ENCODE assay signal across 8 cellular contexts in the genomic region with DNA sequence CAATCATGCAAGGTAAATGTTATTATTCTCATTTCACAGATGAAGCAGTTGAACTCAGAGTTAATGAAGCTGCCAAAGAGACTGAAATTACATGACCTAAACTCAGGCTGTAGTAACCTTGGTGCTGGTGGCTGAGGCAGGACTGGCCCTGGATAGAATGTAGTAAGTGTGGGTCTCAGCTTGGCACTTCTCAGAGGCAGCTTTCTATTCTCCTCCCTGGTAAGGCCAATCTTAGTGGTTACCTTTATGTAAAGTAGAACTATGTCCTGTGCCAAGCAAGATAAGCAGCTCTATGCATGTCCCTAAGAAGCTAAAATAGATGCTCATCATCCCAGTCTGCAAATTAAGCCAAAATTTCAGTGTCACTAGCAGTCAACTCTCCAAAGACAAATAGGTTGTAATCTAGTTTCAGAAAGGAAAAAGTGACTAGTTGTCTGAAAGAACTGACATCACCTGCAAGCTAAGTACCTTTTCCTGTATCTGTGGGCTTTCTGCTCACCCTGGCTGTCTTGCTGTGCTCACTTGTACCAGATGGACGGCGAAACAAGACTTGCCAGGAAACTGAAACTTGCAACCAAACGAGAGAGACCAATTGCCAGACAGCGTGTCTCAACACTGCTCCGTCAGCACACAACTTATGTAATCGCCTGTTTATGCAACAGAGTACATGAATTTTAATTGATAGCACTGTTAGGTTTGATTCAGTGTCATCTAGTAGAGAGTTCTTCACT. TPM values are rescaled to one million over a fixed set of nuclear protein-coding genes. Genes with fewer than 3 reads are reported as not detected.
A peak's percentile ranks its signal among the peaks of the same experiment; 100 is the strongest.
DNase-seq lines count a peak whose midpoint lies in the region; ATAC-seq and TF ChIP-seq lines count a peak whose summit lies in the region.

No MANE protein-coding gene starts in this region.

- peak overlapping the region; percentile 74 for H3K4me3 ChIP-seq in OCI-LY3 (ENCODE audit: low read length)

- H3K9me3 Mint-ChIP-seq in activated naive CD8-positive, alpha-beta T cell treated with anti-CD3 and anti-CD28 coated beads for 36 hours = no peaks in the 10 kb centered on the region
- no peaks in the 10 kb centered on the region for H3K9me3 Mint-ChIP-seq in memory B cell
- H3K9me3 Mint-ChIP-seq in stimulated activated naive CD8-positive, alpha-beta T cell treated with anti-CD3 and anti-CD28 coated beads, Interleukin-15, Interleukin-2, amounts not matched to agents 100 ng/mL and 50 ng/mL, for 24 hours = no peaks in the 10 kb centered on the region

- H3K4me1 Mint-ChIP-seq in activated naive CD8-positive, alpha-beta T cell treated with anti-CD3 and anti-CD28 coated beads for 36 hours = peaks cover 37% of the 10 kb centered on the region
- peaks cover 13% of the 10 kb centered on the region for H3K4me1 Mint-ChIP-seq in memory B cell
- peaks cover 42% of the 10 kb centered on the region for H3K4me1 Mint-ChIP-seq in stimulated activated naive CD8-positive, alpha-beta T cell treated with anti-CD3 and anti-CD28 coated beads, Interleukin-15, Interleukin-2, amounts not matched to agents 100 ng/mL and 50 ng/mL, for 24 hours (ENCODE audit: low read depth)

- no peaks in the 10 kb centered on the region for H3K36me3 ChIP-seq in OCI-LY3 (replicated peaks; ENCODE audit: low read depth, low read length)

- no peaks in the 10 kb centered on the region for H4K20me1 ChIP-seq in OCI-LY3 (ENCODE audit: insufficient read depth, low read length)

- H3K27me3 Mint-ChIP-seq in activated naive CD8-positive, alpha-beta T cell treated with anti-CD3 and anti-CD28 coated beads for 36 hours = peaks cover 21% of the 10 kb centered on the region
- H3K27me3 Mint-ChIP-seq in memory B cell = peaks cover 2% of the 10 kb centered on the region
- H3K27me3 Mint-ChIP-seq in stimulated activated naive CD8-positive, alpha-beta T cell treated with anti-CD3 and anti-CD28 coated beads, Interleukin-15, Interleukin-2, amounts not matched to agents 100 ng/mL and 50 ng/mL, for 24 hours = peaks cover 19% of the 10 kb centered on the region

- ATAC-seq in HG02623 (IDR thresholded peaks at IDR 0.05; ENCODE audit: unreplicated experiment) = peak; percentile 99
- peak; percentile 87 for ATAC-seq in memory B cell (ENCODE audit: low read depth)

- TF ChIP-seq CTCF in GM13976 (IDR thresholded peaks at IDR 0.05; ENCODE audit: borderline replicate concordance, control extremely low read depth, extremely low read depth, insufficient read depth, missing control alignments) = no peak
- no peak for TF ChIP-seq CTCF in OCI-LY3 (IDR thresholded peaks at IDR 0.05; ENCODE audit: low read depth, low read length)

- DNase-seq in GM13976 (ENCODE audit: low spot score) (peak; percentile 68), memory B cell (ENCODE audit: low spot score in 2 of 2) (peak; percentile 3 to 16), RKO (ENCODE audit: low spot score) (no peak), dermis blood vessel endothelial cell (no peak)
- DNase-seq in activated naive CD8-positive, alpha-beta T cell treated with anti-CD3 and anti-CD28 coated beads for 36 hours = peak; percentile 72

- no peaks in the 10 kb centered on the region for H3K9me3 ChIP-seq in OCI-LY3 (ENCODE audit: insufficient read depth, low read length)

- peak overlapping the region; percentile 75 for H3K27ac ChIP-seq in OCI-LY3 (ENCODE audit: low read length)

- in situ Hi-C loops in GM13976 (cut with MboI; ENCODE audit: low sequenced_read_pairs, unreplicated experiment) = no loop called here

- H3K36me3 Mint-ChIP-seq in activated naive CD8-positive, alpha-beta T cell treated with anti-CD3 and anti-CD28 coated beads for 36 hours = no peaks in the 10 kb centered on the region
- no peaks in the 10 kb centered on the region for H3K36me3 Mint-ChIP-seq in memory B cell
- no peaks in the 10 kb centered on the region for H3K36me3 Mint-ChIP-seq in stimulated activated naive CD8-positive, alpha-beta T cell treated with anti-CD3 and anti-CD28 coated beads, Interleukin-15, Interleukin-2, amounts not matched to agents 100 ng/mL and 50 ng/mL, for 24 hours (ENCODE audit: low read depth)

- no peaks in the 10 kb centered on the region for H3K27me3 ChIP-seq in OCI-LY3 (ENCODE audit: low read depth, low read length)

- H3K4me2 ChIP-seq in OCI-LY3 (ENCODE audit: low read length) = peak overlapping the region; percentile 95

- H3K79me2 ChIP-seq in OCI-LY3 (ENCODE audit: low read length) = no peaks in the 10 kb centered on the region

- H2AFZ ChIP-seq in OCI-LY3 (ENCODE audit: low read depth, low read length) = peak overlapping the region; percentile 74; the same call in 1 of the 2 replicates

- peaks cover 22% of the 10 kb centered on the region for H3K4me1 ChIP-seq in OCI-LY3 (ENCODE audit: low read length)

- H3K9ac ChIP-seq in OCI-LY3 (ENCODE audit: low read length) = peak overlapping the region; percentile 56

- peak overlapping the region; percentile 47 for H3K4me3 Mint-ChIP-seq in activated naive CD8-positive, alpha-beta T cell treated with anti-CD3 and anti-CD28 coated beads for 36 hours
- H3K4me3 Mint-ChIP-seq in memory B cell = peak overlapping the region; percentile 72
- peak overlapping the region; percentile 78 for H3K4me3 Mint-ChIP-seq in stimulated activated naive CD8-positive, alpha-beta T cell treated with anti-CD3 and anti-CD28 coated beads, Interleukin-15, Interleukin-2, amounts not matched to agents 100 ng/mL and 50 ng/mL, for 24 hours

- H3K27ac Mint-ChIP-seq in activated naive CD8-positive, alpha-beta T cell treated with anti-CD3 and anti-CD28 coated beads for 36 hours = peak overlapping the region; percentile 82
- H3K27ac Mint-ChIP-seq in memory B cell = peak overlapping the region; percentile 58
- H3K27ac Mint-ChIP-seq in stimulated activated naive CD8-positive, alpha-beta T cell treated with anti-CD3 and anti-CD28 coated beads, Interleukin-15, Interleukin-2, amounts not matched to agents 100 ng/mL and 50 ng/mL, for 24 hours = peak overlapping the region; percentile 54

RNA-seq across cellular contexts. Expression of a gene that starts 43.7 kb away (rescaled TPM):
- total RNA-seq in activated naive CD8-positive, alpha-beta T cell treated with anti-CD3 and anti-CD28 coated beads for 36 hours = under 1 TPM; 0.16 to 0.21 TPM
- total RNA-seq in dermis blood vessel endothelial cell = 3.1 and 3.8 TPM in 2 replicates

Comparison
In these comparisons a context has a peak if more than half of its experiments do, and no peak if none do; other contexts are left out.
1. DNase-seq: peak in GM13976 (single experiment), activated naive CD8-positive, alpha-beta T cell treated with anti-CD3 and anti-CD28 coated beads for 36 hours (single experiment) and memory B cell (2 of 2); none in RKO (single experiment) and dermis blood vessel endothelial cell (single experiment).
2. Peak in every context shown above with its lines, with median percentiles within 50 percentile points of each other: H3K27ac Mint-ChIP-seq and H3K4me3 Mint-ChIP-seq.